ENCODE assay signal across 13 cellular contexts in genomic region chr11:128365044-128365443, GRCh38.
DNase-seq lines count a peak whose midpoint lies in the region; ATAC-seq, FAIRE-seq and TF ChIP-seq lines count a peak whose summit lies in the region.
"Had no signal": no experiment of that assay in that cellular context is flagged by ENCODE, and none has a peak within 500 bp of the region (broad histone marks: within the 10 kb centered on the region; RNA-seq: fewer than 3 reads in every experiment).

No MANE protein-coding gene starts in this region.

- H3K9me3 Mint-ChIP-seq in activated CD4-positive, alpha-beta T cell treated with anti-CD3 and anti-CD28 coated beads for 36 hours (ENCODE audit: low read depth) = peaks cover 3% of the 10 kb centered on the region
- H3K9me3 Mint-ChIP-seq: stimulated activated naive CD8-positive, alpha-beta T cell treated with anti-CD3 and anti-CD28 coated beads, Interleukin-15, Interleukin-2, amounts not matched to agents 100 ng/mL and 50 ng/mL, for 24 hours had no signal

- no peaks in the 10 kb centered on the region for H3K9me3 ChIP-seq in PC-3 (ENCODE audit: low read length)
- no peaks in the 10 kb centered on the region for H3K9me3 ChIP-seq in endothelial cell of umbilical vein (replicated peaks; ENCODE audit: control insufficient read depth, insufficient read depth, low read length)
- H3K9me3 ChIP-seq in osteoblast (ENCODE audit: low read depth, low read length) = no peaks in the 10 kb centered on the region

- no peak overlapping the region for H3K4me2 ChIP-seq in PC-3 (ENCODE audit: low read length)
- H3K4me2 ChIP-seq in endothelial cell of umbilical vein (ENCODE audit: insufficient read depth, low read length) = no peak overlapping the region
- H3K4me2 ChIP-seq in osteoblast (ENCODE audit: insufficient read depth, low read length) = no peak overlapping the region

- TF ChIP-seq POLR2A in endothelial cell of umbilical vein (IDR thresholded peaks at IDR 0.05; ENCODE audit: low read depth, low read length) = no peak

- H3K4me3 Mint-ChIP-seq in activated CD4-positive, alpha-beta T cell treated with anti-CD3 and anti-CD28 coated beads for 36 hours = no peak overlapping the region
- H3K4me3 Mint-ChIP-seq: stimulated activated naive CD8-positive, alpha-beta T cell treated with anti-CD3 and anti-CD28 coated beads, Interleukin-15, Interleukin-2, amounts not matched to agents 100 ng/mL and 50 ng/mL, for 24 hours had no signal

- H3K36me3 Mint-ChIP-seq in activated CD4-positive, alpha-beta T cell treated with anti-CD3 and anti-CD28 coated beads for 36 hours (ENCODE audit: low read depth) = no peaks in the 10 kb centered on the region

- dilution Hi-C loops in endothelial cell of umbilical vein (cut with MboI; ENCODE audit: extremely low pct_ligation_motif_present, low sequenced_read_pairs) = no loop called here

- H3K9me1 ChIP-seq in endothelial cell of umbilical vein (replicated peaks; ENCODE audit: control insufficient read depth, extremely low read depth, insufficient read depth, low read length) = no peaks in the 10 kb centered on the region

- CTCF ChIA-PET in activated CD4-positive, alpha-beta T cell treated with anti-CD3 and anti-CD28 coated beads for 36 hours (lab: Charles Lee) = interaction anchor here (0.8 kb wide), 1 partner anchor 75 kb away, joined by 3 read pairs; no protein-coding TSS in a partner anchor
- CTCF ChIA-PET in PC-3 (lab: Charles Lee) (no interaction called here), endothelial cell of umbilical vein (lab: Charles Lee) (interaction anchor here (1.1 to 1.2 kb wide), 2 partner anchors 9 to 42 kb away, joined by 3 read pairs; no protein-coding TSS in a partner anchor)

- FAIRE-seq in endothelial cell of umbilical vein (lab: Jason Lieb, UNC) = peak; percentile 56

- no peak overlapping the region for H2AFZ ChIP-seq in PC-3 (ENCODE audit: low read length)
- no peak overlapping the region for H2AFZ ChIP-seq in endothelial cell of umbilical vein (ENCODE audit: low read depth, low read length)
- H2AFZ ChIP-seq in osteoblast (ENCODE audit: low read length) = no peak overlapping the region

- no peaks in the 10 kb centered on the region for H4K20me1 ChIP-seq in PC-3 (ENCODE audit: low read length)
- no peaks in the 10 kb centered on the region for H4K20me1 ChIP-seq in endothelial cell of umbilical vein (replicated peaks; ENCODE audit: control insufficient read depth, extremely low read depth, insufficient read depth, low read length)
- no peaks in the 10 kb centered on the region for H4K20me1 ChIP-seq in osteoblast (ENCODE audit: insufficient read depth, low read length)

- H3K4me3 ChIP-seq in PC-3 (ENCODE audit: low read length) (no peak overlapping the region), endothelial cell of umbilical vein (replicated peaks in 1 of 3; ENCODE audit: insufficient read depth in 1 of 3, low read depth in 1 of 3, low read length in 3 of 3) (no peak overlapping the region), osteoblast (ENCODE audit: insufficient read depth, low read length) (no peak overlapping the region)

- no peaks in the 10 kb centered on the region for H3F3A ChIP-seq in PC-3 (ENCODE audit: low read length, unreplicated experiment)

- H3K4me1 Mint-ChIP-seq in activated CD4-positive, alpha-beta T cell treated with anti-CD3 and anti-CD28 coated beads for 36 hours = peaks cover 18% of the 10 kb centered on the region

- no peaks in the 10 kb centered on the region for H3K27me3 Mint-ChIP-seq in activated CD4-positive, alpha-beta T cell treated with anti-CD3 and anti-CD28 coated beads for 36 hours
- H3K27me3 Mint-ChIP-seq: stimulated activated naive CD8-positive, alpha-beta T cell treated with anti-CD3 and anti-CD28 coated beads, Interleukin-15, Interleukin-2, amounts not matched to agents 100 ng/mL and 50 ng/mL, for 24 hours had no signal

- DNase-seq in activated CD4-positive, alpha-beta T cell treated with anti-CD3 and anti-CD28 coated beads for 36 hours = no peak
- DNase-seq in activated CD4-positive, alpha-beta T cell treated with anti-CD3 and anti-CD28 coated beads for 1 hour = no peak
- peak; percentile 62 for DNase-seq in PC-3
- peak; percentile 55 for DNase-seq in endothelial cell of umbilical vein (ENCODE audit: low read depth, low spot score)
- peak; percentile 25 for DNase-seq in osteoblast (ENCODE audit: insufficient read length, low spot score, missing footprints)
- DNase-seq in activated gamma-delta T cell (lab: John Stamatoyannopoulos, UW) = no peak
- DNase-seq in head of caudate nucleus = no peak
- DNase-seq in stimulated activated naive CD4-positive, alpha-beta T cell treated with Interleukin-2 at 50 U/mL for 16 hours (lab: John Stamatoyannopoulos, UW) = no peak
- DNase-seq: anterior cingulate cortex, NCI-H2081, right cardiac atrium had no signal

- H3K9ac ChIP-seq in PC-3 (ENCODE audit: low read length) (no peak overlapping the region), endothelial cell of umbilical vein (replicated peaks; ENCODE audit: extremely low read depth, insufficient read depth, low read length) (no peak overlapping the region)

- no peaks in the 10 kb centered on the region for H3K79me2 ChIP-seq in PC-3 (ENCODE audit: low read length)
- H3K79me2 ChIP-seq in endothelial cell of umbilical vein (ENCODE audit: control insufficient read depth, insufficient read depth, low read length) = no peaks in the 10 kb centered on the region
- no peaks in the 10 kb centered on the region for H3K79me2 ChIP-seq in osteoblast (ENCODE audit: insufficient read depth, low read length)

- POLR2A ChIA-PET in activated CD4-positive, alpha-beta T cell treated with anti-CD3 and anti-CD28 coated beads for 36 hours (lab: Charles Lee) = interaction anchor here (0.6 kb wide), 1 partner anchor 115 kb away, joined by 4 read pairs; no protein-coding TSS in a partner anchor
- POLR2A ChIA-PET in PC-3 (lab: Charles Lee; ENCODE audit: unreplicated experiment) (no interaction called here), endothelial cell of umbilical vein (lab: Charles Lee) (no interaction called here)

- no TSS peak for BruUV-seq in PC-3 (replicated peaks; lab: Mats Ljungman, UMichigan)
- no TSS peak for BruUV-seq in endothelial cell of umbilical vein (replicated peaks; lab: Mats Ljungman, UMichigan)

- peak; percentile 39 for ATAC-seq in activated CD4-positive, alpha-beta T cell treated with anti-CD3 and anti-CD28 coated beads for 36 hours
- ATAC-seq in PC-3 = peak; percentile 40; the same call in 1 of the 2 replicates
- ATAC-seq: right cardiac atrium had no signal

- H3K36me3 ChIP-seq in PC-3 (ENCODE audit: low read depth, low read length) (no peaks in the 10 kb centered on the region), endothelial cell of umbilical vein (ENCODE audit: control insufficient read depth in 2 of 2, extremely low read depth in 1 of 2, insufficient read depth in 2 of 2, low read length in 2 of 2) (no peaks in the 10 kb centered on the region), osteoblast (ENCODE audit: insufficient read depth, low read length) (no peaks in the 10 kb centered on the region)

- H3K4me1 ChIP-seq in PC-3 (ENCODE audit: insufficient read depth, low read length) (peaks cover 8% of the 10 kb centered on the region; the same call in 1 of the 2 replicates), endothelial cell of umbilical vein (ENCODE audit: control insufficient read depth, extremely low read depth, insufficient read depth, low read length) (peaks cover 3% of the 10 kb centered on the region), osteoblast (ENCODE audit: insufficient read depth, low read length) (peaks cover 18% of the 10 kb centered on the region)

- intact Hi-C loops in activated CD4-positive, alpha-beta T cell treated with anti-CD3 and anti-CD28 coated beads for 36 hours (cut with DNase I, micrococcal nuclease) = no loop called here
- intact Hi-C loops in PC-3 (cut with micrococcal nuclease) = no loop called here
- intact Hi-C loops in endothelial cell of umbilical vein (cut with micrococcal nuclease) = no loop called here
- intact Hi-C loops in head of caudate nucleus (cut with DNase I) = no loop called here

- TF ChIP-seq CTCF in PC-3 (conservative IDR thresholded peaks at IDR 0.05; ENCODE audit: low read depth, low read length) (no peak), endothelial cell of umbilical vein (IDR thresholded peaks at IDR 0.05; ENCODE audit: extremely low read depth in 1 of 2, insufficient read depth in 1 of 2, low read depth in 1 of 2, low read length in 2 of 2) (no peak), osteoblast (IDR thresholded peaks at IDR 0.05; ENCODE audit: extremely low read depth, low read depth, low read length) (no peak)

- H3K27ac ChIP-seq in PC-3 (ENCODE audit: low read length) = no peak overlapping the region
- no peak overlapping the region for H3K27ac ChIP-seq in endothelial cell of umbilical vein (ENCODE audit: insufficient read depth, low read depth, low read length)
- no peak overlapping the region for H3K27ac ChIP-seq in osteoblast (ENCODE audit: low read depth, low read length)
- H3K27ac ChIP-seq: VCaP had no signal

- H3K9me2 ChIP-seq in PC-3 (replicated peaks; ENCODE audit: low read length) = no peaks in the 10 kb centered on the region; the same call in 1 of the 2 replicates

- no peak overlapping the region for H3K27ac Mint-ChIP-seq in activated CD4-positive, alpha-beta T cell treated with anti-CD3 and anti-CD28 coated beads for 36 hours
- H3K27ac Mint-ChIP-seq: stimulated activated naive CD8-positive, alpha-beta T cell treated with anti-CD3 and anti-CD28 coated beads, Interleukin-15, Interleukin-2, amounts not matched to agents 100 ng/mL and 50 ng/mL, for 24 hours had no signal

- no peaks in the 10 kb centered on the region for H3K27me3 ChIP-seq in PC-3 (ENCODE audit: low read length)
- no peaks in the 10 kb centered on the region for H3K27me3 ChIP-seq in endothelial cell of umbilical vein (ENCODE audit: control insufficient read depth in 2 of 2, insufficient read depth in 2 of 2, low read length in 2 of 2)
- H3K27me3 ChIP-seq in osteoblast (ENCODE audit: insufficient read depth, low read length) = no peaks in the 10 kb centered on the region

TF ChIP-seq in endothelial cell of umbilical vein, 7 proteins besides CTCF, POLR2A, EP300 and RAD21:
- TF ChIP-seq, protein P1, sequence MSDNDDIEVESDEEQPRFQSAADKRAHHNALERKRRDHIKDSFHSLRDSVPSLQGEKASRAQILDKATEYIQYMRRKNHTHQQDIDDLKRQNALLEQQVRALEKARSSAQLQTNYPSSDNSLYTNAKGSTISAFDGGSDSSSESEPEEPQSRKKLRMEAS (IDR thresholded peaks at IDR 0.05; ENCODE audit: insufficient read depth, insufficient read length) = no peak
- TF ChIP-seq POLR2AphosphoS5 (IDR thresholded peaks at IDR 0.05; ENCODE audit: insufficient read depth, low read depth, low read length) = no peak
- TF ChIP-seq JUN (IDR thresholded peaks at IDR 0.05; ENCODE audit: borderline replicate concordance, insufficient read depth, insufficient read length, low read depth) = no peak
- TF ChIP-seq GATA2 (IDR thresholded peaks at IDR 0.05; ENCODE audit: insufficient read depth, insufficient read length, low read depth, low read length) = no peak
- no peak for TF ChIP-seq FOS (IDR thresholded peaks at IDR 0.05; ENCODE audit: borderline replicate concordance, insufficient read depth, low read length)
- TF ChIP-seq EZH2 (IDR thresholded peaks at IDR 0.05; ENCODE audit: borderline replicate concordance, low read depth, low read length, severe bottlenecking) = no peak

Comparison
In these comparisons a context has a peak if more than half of its experiments do, and no peak if none do; other contexts are left out.
1. DNase-seq: peak in PC-3 (single experiment), endothelial cell of umbilical vein (single experiment) and osteoblast (single experiment); none in activated CD4-positive, alpha-beta T cell treated with anti-CD3 and anti-CD28 coated beads for 36 hours (single experiment), activated CD4-positive, alpha-beta T cell treated with anti-CD3 and anti-CD28 coated beads for 1 hour (single experiment), activated gamma-delta T cell (single experiment), head of caudate nucleus (0 of 42) and stimulated activated naive CD4-positive, alpha-beta T cell treated with Interleukin-2 at 50 U/mL for 16 hours (single experiment).